24 cellular contexts compared by ENCODE assay signal in genomic region chr6:77264970-77265369, GRCh38.
DNase-seq lines count a peak whose midpoint lies in the region; ATAC-seq and TF ChIP-seq lines count a peak whose summit lies in the region.
"Had no signal": no experiment of that assay in that cellular context is flagged by ENCODE, and none has a peak within 500 bp of the region (broad histone marks: within the 10 kb centered on the region; RNA-seq: fewer than 3 reads in every experiment).

No MANE protein-coding gene starts in this region.

- no peaks in the 10 kb centered on the region for H3F3A ChIP-seq in PC-3 (ENCODE audit: low read length, unreplicated experiment)

- H3K27me3 ChIP-seq in endodermal cell (ENCODE audit: control insufficient read depth, insufficient read depth, low read length, poor library complexity, severe bottlenecking) (no peaks in the 10 kb centered on the region), PC-3 (ENCODE audit: low read length) (no peaks in the 10 kb centered on the region)
- H3K27me3 ChIP-seq: BLaER1, SJCRH30 had no signal

- no peak overlapping the region for H3K27ac ChIP-seq in endodermal cell (ENCODE audit: low read depth, low read length)
- H3K27ac ChIP-seq in PC-3 (ENCODE audit: low read length), result no peak overlapping the region
- H3K27ac ChIP-seq: BLaER1, HL-60, SJCRH30 had no signal

- no peak for TF ChIP-seq POLR2A in NB4 (IDR thresholded peaks at IDR 0.05; ENCODE audit: extremely low read depth, insufficient read length)

- H4K20me1 ChIP-seq in PC-3 (ENCODE audit: low read length), result no peaks in the 10 kb centered on the region
- H4K20me1 ChIP-seq: BLaER1 had no signal

- 87 to 90% methylated on average over 1 to 6 of the region's 6 CpGs for WGBS in endodermal cell (ENCODE audit: insufficient coverage in 1 of 2, insufficient read length in 1 of 2), 2 experiments

- intact Hi-C loops in PC-3 (cut with micrococcal nuclease), result no loop called here

- H3K4me3 ChIP-seq in NB4 (ENCODE audit: low read depth, low read length), result no peak overlapping the region
- H3K4me3 ChIP-seq in endodermal cell (ENCODE audit: low read length), result no peak overlapping the region
- no peak overlapping the region for H3K4me3 ChIP-seq in PC-3 (ENCODE audit: low read length)
- H3K4me3 ChIP-seq: BLaER1, SJCRH30 had no signal

- DNase-seq in NCI-H748 (lab: John Stamatoyannopoulos, UW; ENCODE audit: unreplicated experiment) (peak; percentile 19), NCI-H748 treated with DMSO at 0.1 percent for 48 hours (lab: John Stamatoyannopoulos, UW) (no peak), NB4 (ENCODE audit: low read depth) (peak; percentile 3), endodermal cell (peak; percentile 73), PC-3 (no peak), NCI-H2171 (lab: John Stamatoyannopoulos, UW) (no peak), NCI-H2107 treated with DMSO at 0.1 percent for 48 hours (lab: John Stamatoyannopoulos, UW; ENCODE audit: unreplicated experiment) (no peak)
- DNase-seq in activated naive CD4-positive, alpha-beta T cell treated with anti-CD3 and anti-CD28 coated beads, Interleukin-2, amount 50 U/mL, for 16 hours, result no peak
- DNase-seq: activated CD4-positive, alpha-beta T cell treated with anti-CD3 and anti-CD28 coated beads for 4 hours; activated CD8-positive, alpha-beta memory T cell treated with anti-CD3 and anti-CD28 coated beads, Interleukin-2, amount 10 ng/mL, durations not matched to agents 7 days and 5 days; aorta; central memory CD4-positive, alpha-beta T cell; left ventricle myocardium superior; NCI-H1417; NCI-H526 treated with DMSO at 0.1 percent for 48 hours; posterior cingulate gyrus; stimulated activated CD8-positive, alpha-beta memory T cell treated with anti-CD3 and anti-CD28 coated beads, Interleukin-4, amount 100 ng/mL, for 48 hours; trophoblast cell had no signal

- no peaks in the 10 kb centered on the region for H3K27me3 Mint-ChIP-seq in endodermal cell (ENCODE audit: insufficient read depth)
- H3K27me3 Mint-ChIP-seq: activated CD8-positive, alpha-beta memory T cell treated with anti-CD3 and anti-CD28 coated beads, Interleukin-2, amount 10 ng/mL, durations not matched to agents 7 days and 5 days; activated naive CD4-positive, alpha-beta T cell treated with anti-CD3 and anti-CD28 coated beads, Interleukin-2, amount 50 U/mL, for 24 hours had no signal

- no peak overlapping the region for H3K4me3 Mint-ChIP-seq in endodermal cell
- H3K4me3 Mint-ChIP-seq: activated CD8-positive, alpha-beta memory T cell treated with anti-CD3 and anti-CD28 coated beads, Interleukin-2, amount 10 ng/mL, durations not matched to agents 7 days and 5 days; activated naive CD4-positive, alpha-beta T cell treated with anti-CD3 and anti-CD28 coated beads, Interleukin-2, amount 50 U/mL, for 24 hours; neural crest cell; T-helper 1 cell treated with Interleukin-12 subunit alpha and Interleukin-12 subunit beta and Interleukin-4 antibody, amounts not matched to agents 30 μg/mL and 1 μg/mL, for 36 hours had no signal

- CTCF ChIA-PET in PC-3 (lab: Charles Lee), result no interaction called here

- H3K36me3 Mint-ChIP-seq in endodermal cell (ENCODE audit: low read depth), result peaks cover 9% of the 10 kb centered on the region
- H3K36me3 Mint-ChIP-seq: activated CD8-positive, alpha-beta memory T cell treated with anti-CD3 and anti-CD28 coated beads, Interleukin-2, amount 10 ng/mL, durations not matched to agents 7 days and 5 days; activated naive CD4-positive, alpha-beta T cell treated with anti-CD3 and anti-CD28 coated beads, Interleukin-2, amount 50 U/mL, for 24 hours had no signal

- H3K9me3 ChIP-seq in endodermal cell (ENCODE audit: control insufficient read depth, low read length) (no peaks in the 10 kb centered on the region), PC-3 (ENCODE audit: low read length) (no peaks in the 10 kb centered on the region)
- H3K9me3 ChIP-seq: BLaER1, SJCRH30 had no signal

- POLR2A ChIA-PET in PC-3 (lab: Charles Lee; ENCODE audit: unreplicated experiment), result no interaction called here

- H3K9me3 Mint-ChIP-seq in endodermal cell, result no peaks in the 10 kb centered on the region
- H3K9me3 Mint-ChIP-seq: neural crest cell had no signal

- no peak overlapping the region for H3K4me2 ChIP-seq in PC-3 (ENCODE audit: low read length)
- H3K4me2 ChIP-seq: BLaER1 had no signal

- H3K36me3 ChIP-seq in endodermal cell (ENCODE audit: control insufficient read depth, insufficient read depth, low read length), result no peaks in the 10 kb centered on the region
- no peaks in the 10 kb centered on the region for H3K36me3 ChIP-seq in PC-3 (ENCODE audit: low read depth, low read length)
- H3K36me3 ChIP-seq: BLaER1, SJCRH30 had no signal

- no peak for ATAC-seq in PC-3
- ATAC-seq: activated CD8-positive, alpha-beta memory T cell treated with anti-CD3 and anti-CD28 coated beads, Interleukin-2, amount 10 ng/mL, durations not matched to agents 7 days and 5 days; left ventricle myocardium superior had no signal

- H3K9ac ChIP-seq in endodermal cell (ENCODE audit: extremely low read depth, low read length, poor library complexity, severe bottlenecking) (no peak overlapping the region), PC-3 (ENCODE audit: low read length) (no peak overlapping the region)
- H3K9ac ChIP-seq: BLaER1 had no signal

- no peaks in the 10 kb centered on the region for H3K4me1 ChIP-seq in endodermal cell (ENCODE audit: control insufficient read depth, insufficient read depth, low read length)
- H3K4me1 ChIP-seq in PC-3 (ENCODE audit: insufficient read depth, low read length), result no peaks in the 10 kb centered on the region
- H3K4me1 ChIP-seq: BLaER1, SJCRH30 had no signal

- H3K79me2 ChIP-seq in PC-3 (ENCODE audit: low read length), result no peaks in the 10 kb centered on the region

- no peak overlapping the region for H2AFZ ChIP-seq in PC-3 (ENCODE audit: low read length)

- TF ChIP-seq CTCF in NB4 (IDR thresholded peaks at IDR 0.05; ENCODE audit: low read depth, low read length) (peak; percentile 23), endodermal cell (conservative IDR thresholded peaks at IDR 0.05) (peak; percentile 73), PC-3 (conservative IDR thresholded peaks at IDR 0.05; ENCODE audit: low read depth, low read length) (no peak)

- no peaks in the 10 kb centered on the region for H3K9me2 ChIP-seq in PC-3 (replicated peaks; ENCODE audit: low read length)

- BruUV-seq in PC-3 (replicated peaks; lab: Mats Ljungman, UMichigan), result no TSS peak

- H3K4me1 Mint-ChIP-seq in endodermal cell, result no peaks in the 10 kb centered on the region
- H3K4me1 Mint-ChIP-seq: activated CD8-positive, alpha-beta memory T cell treated with anti-CD3 and anti-CD28 coated beads, Interleukin-2, amount 10 ng/mL, durations not matched to agents 7 days and 5 days; activated naive CD4-positive, alpha-beta T cell treated with anti-CD3 and anti-CD28 coated beads, Interleukin-2, amount 50 U/mL, for 24 hours; neural crest cell had no signal

- H3K27ac Mint-ChIP-seq in endodermal cell, result no peak overlapping the region
- H3K27ac Mint-ChIP-seq: activated CD8-positive, alpha-beta memory T cell treated with anti-CD3 and anti-CD28 coated beads, Interleukin-2, amount 10 ng/mL, durations not matched to agents 7 days and 5 days; activated naive CD4-positive, alpha-beta T cell treated with anti-CD3 and anti-CD28 coated beads, Interleukin-2, amount 50 U/mL, for 24 hours; T-helper 1 cell treated with Interleukin-12 subunit alpha and Interleukin-12 subunit beta and Interleukin-4 antibody, amounts not matched to agents 30 μg/mL and 1 μg/mL, for 36 hours had no signal

Comparison
In these comparisons a context has a peak if more than half of its experiments do, and no peak if none do; other contexts are left out.
1. DNase-seq: peak in NCI-H748 (single experiment), NB4 (single experiment) and endodermal cell (single experiment); none in NCI-H748 treated with DMSO at 0.1 percent for 48 hours (single experiment), activated naive CD4-positive, alpha-beta T cell treated with anti-CD3 and anti-CD28 coated beads, Interleukin-2, amount 50 U/mL, for 16 hours (single experiment), PC-3 (single experiment), NCI-H2171 (single experiment) and NCI-H2107 treated with DMSO at 0.1 percent for 48 hours (single experiment).